3 cellular contexts compared by ENCODE assay signal in genomic region chr19:16325671-16326400, GRCh38.
A peak's percentile ranks its signal among the peaks of the same experiment; 100 is the strongest.
TF ChIP-seq lines count a peak whose summit lies in the region.

No MANE protein-coding gene starts in this region.

TF ChIP-seq in liver, 16 proteins besides CTCF, POLR2A, EP300 and RAD21:
- TF ChIP-seq ZBTB33 (IDR thresholded peaks at IDR 0.05) (no peak), GABPA (IDR thresholded peaks at IDR 0.05 in 1 of 2, conservative IDR thresholded peaks at IDR 0.05 in 1 of 2) (no peak), FOXA1 (IDR thresholded peaks at IDR 0.05) (no peak), EGR1 (IDR thresholded peaks at IDR 0.05; ENCODE audit: low read depth in 2 of 2) (no peak), RXRA (IDR thresholded peaks at IDR 0.05) (no peak), NR2F2 (IDR thresholded peaks at IDR 0.05) (no peak), SP1 (IDR thresholded peaks at IDR 0.05) (no peak), ATF3 (IDR thresholded peaks at IDR 0.05) (no peak), YY1 (IDR thresholded peaks at IDR 0.05) (no peak), MAX (IDR thresholded peaks at IDR 0.05) (no peak), HNF4A (conservative IDR thresholded peaks at IDR 0.05) (no peak), HNF4G (IDR thresholded peaks at IDR 0.05) (no peak), JUND (IDR thresholded peaks at IDR 0.05) (no peak), FOXA2 (IDR thresholded peaks at IDR 0.05) (no peak)
- TF ChIP-seq, protein P1, sequence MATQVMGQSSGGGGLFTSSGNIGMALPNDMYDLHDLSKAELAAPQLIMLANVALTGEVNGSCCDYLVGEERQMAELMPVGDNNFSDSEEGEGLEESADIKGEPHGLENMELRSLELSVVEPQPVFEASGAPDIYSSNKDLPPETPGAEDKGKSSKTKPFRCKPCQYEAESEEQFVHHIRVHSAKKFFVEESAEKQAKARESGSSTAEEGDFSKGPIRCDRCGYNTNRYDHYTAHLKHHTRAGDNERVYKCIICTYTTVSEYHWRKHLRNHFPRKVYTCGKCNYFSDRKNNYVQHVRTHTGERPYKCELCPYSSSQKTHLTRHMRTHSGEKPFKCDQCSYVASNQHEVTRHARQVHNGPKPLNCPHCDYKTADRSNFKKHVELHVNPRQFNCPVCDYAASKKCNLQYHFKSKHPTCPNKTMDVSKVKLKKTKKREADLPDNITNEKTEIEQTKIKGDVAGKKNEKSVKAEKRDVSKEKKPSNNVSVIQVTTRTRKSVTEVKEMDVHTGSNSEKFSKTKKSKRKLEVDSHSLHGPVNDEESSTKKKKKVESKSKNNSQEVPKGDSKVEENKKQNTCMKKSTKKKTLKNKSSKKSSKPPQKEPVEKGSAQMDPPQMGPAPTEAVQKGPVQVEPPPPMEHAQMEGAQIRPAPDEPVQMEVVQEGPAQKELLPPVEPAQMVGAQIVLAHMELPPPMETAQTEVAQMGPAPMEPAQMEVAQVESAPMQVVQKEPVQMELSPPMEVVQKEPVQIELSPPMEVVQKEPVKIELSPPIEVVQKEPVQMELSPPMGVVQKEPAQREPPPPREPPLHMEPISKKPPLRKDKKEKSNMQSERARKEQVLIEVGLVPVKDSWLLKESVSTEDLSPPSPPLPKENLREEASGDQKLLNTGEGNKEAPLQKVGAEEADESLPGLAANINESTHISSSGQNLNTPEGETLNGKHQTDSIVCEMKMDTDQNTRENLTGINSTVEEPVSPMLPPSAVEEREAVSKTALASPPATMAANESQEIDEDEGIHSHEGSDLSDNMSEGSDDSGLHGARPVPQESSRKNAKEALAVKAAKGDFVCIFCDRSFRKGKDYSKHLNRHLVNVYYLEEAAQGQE (IDR thresholded peaks at IDR 0.05) = no peak

TF ChIP-seq in HepG2, 621 proteins besides CTCF, POLR2A, EP300 and RAD21:
- TF ChIP-seq ZNF83 (CRISPR knock-in tag; IDR thresholded peaks at IDR 0.05; ENCODE audit: borderline replicate concordance) (no peak), ZFP37 (CRISPR knock-in tag; IDR thresholded peaks at IDR 0.05; ENCODE audit: borderline replicate concordance) (no peak), SKI (IDR thresholded peaks at IDR 0.05; ENCODE audit: partially characterized antibody) (no peak), ZMAT5 (CRISPR knock-in tag; IDR thresholded peaks at IDR 0.05; ENCODE audit: borderline replicate concordance, low read depth) (no peak)

TF ChIP-seq in neural cell, 6 proteins besides CTCF, POLR2A, EP300 and RAD21:
- TF ChIP-seq, protein P1 (IDR thresholded peaks at IDR 0.05; ENCODE audit: borderline replicate concordance) = no peak
- TF ChIP-seq TAF1 (IDR thresholded peaks at IDR 0.05; ENCODE audit: low read depth) (no peak), EZH2 (IDR thresholded peaks at IDR 0.05; ENCODE audit: borderline replicate concordance, insufficient read depth, low read length, poor library complexity, severe bottlenecking) (peak; percentile 86), SMC3 (conservative IDR thresholded peaks at IDR 0.05; ENCODE audit: poor library complexity) (no peak), MXI1 (conservative IDR thresholded peaks at IDR 0.05; ENCODE audit: poor library complexity, severe bottlenecking) (no peak), POLR2AphosphoS5 (IDR thresholded peaks at IDR 0.05) (peak; percentile 18)
